Comparison of ENCODE assay signal across 5 cellular contexts in the genomic region with DNA sequence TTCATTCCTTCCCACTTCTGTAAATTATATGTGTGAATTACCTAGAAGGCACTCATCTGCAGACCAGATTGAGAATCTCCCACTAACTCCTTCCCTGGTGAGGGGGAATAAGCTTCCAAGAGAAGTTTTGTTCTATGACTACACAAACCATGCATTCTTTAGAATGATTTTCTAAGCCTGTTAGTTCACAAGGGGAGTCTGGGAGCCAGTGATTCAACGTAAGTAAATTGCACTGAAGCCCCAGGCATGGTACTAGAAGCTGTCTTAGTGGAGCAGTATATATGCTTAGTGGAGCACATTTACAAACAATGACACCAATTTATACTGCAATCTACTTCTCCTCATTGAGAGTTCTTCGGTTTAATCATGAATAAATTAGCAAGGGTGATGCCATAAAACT.
A peak's percentile ranks its signal among the peaks of the same experiment; 100 is the strongest.
DNase-seq lines count a peak whose midpoint lies in the region; FAIRE-seq and TF ChIP-seq lines count a peak whose summit lies in the region.
"Not testable (repeated sequence)": the region's sequence is repeated elsewhere in the genome, so short reads cannot be mapped to it uniquely, and the experiment has no call there.

No MANE protein-coding gene starts in this region.

- H3K4me3 Mint-ChIP-seq in astrocyte (ENCODE audit: unreplicated experiment) = not testable (repeated sequence)

- DNase-seq in RPMI7951 (ENCODE audit: low read depth) = peak; percentile 17
- not testable (repeated sequence) for DNase-seq in astrocyte (ENCODE audit: low read depth); smooth muscle cell (lab: John Stamatoyannopoulos, UW; ENCODE audit: unreplicated experiment)
- DNase-seq in foreskin melanocyte = peak; percentile 32
- peak; percentile 3 for DNase-seq in mesendoderm

- not testable (repeated sequence) for H2AFZ ChIP-seq in astrocyte (ENCODE audit: low read depth, low read length); smooth muscle cell (ENCODE audit: low read depth)

- not testable (repeated sequence) for H2BK5ac ChIP-seq in mesendoderm (ENCODE audit: low read length)

- H2BK120ac ChIP-seq in mesendoderm (ENCODE audit: low read depth, low read length) = not testable (repeated sequence)

- H3K27me3 Mint-ChIP-seq in astrocyte (ENCODE audit: low read depth, unreplicated experiment) = not testable (repeated sequence)

- not testable (repeated sequence) for H2BK15ac ChIP-seq in mesendoderm (replicated peaks; ENCODE audit: low read depth)

- H3K4me3 ChIP-seq in astrocyte (ENCODE audit: insufficient read depth, low read depth, low read length); mesendoderm (ENCODE audit: low read length); smooth muscle cell: not testable (repeated sequence)

- H3K18ac ChIP-seq in mesendoderm (ENCODE audit: low read length) = not testable (repeated sequence)

- WGBS in mesendoderm (ENCODE audit: extremely low coverage, insufficient coverage, low lambda C conversion rate) = no CpG with 5 or more reads among the region's 2 CpGs
- 54% methylated on average over 2 of the region's 2 CpGs for WGBS in smooth muscle cell (ENCODE audit: low lambda C conversion rate)

- H3K36me3 Mint-ChIP-seq in astrocyte (ENCODE audit: low read depth, unreplicated experiment) = not testable (repeated sequence)

- H3K4me2 ChIP-seq in astrocyte (ENCODE audit: low read length); mesendoderm (ENCODE audit: low read length); smooth muscle cell: not testable (repeated sequence)

- H3K9ac ChIP-seq in astrocyte (ENCODE audit: low read length); mesendoderm (ENCODE audit: low read length); smooth muscle cell (ENCODE audit: low read depth): not testable (repeated sequence)

- not testable (repeated sequence) for H3K79me1 ChIP-seq in mesendoderm (ENCODE audit: low read length)

- peaks cover 26% of the 10 kb centered on the region for H3K4me1 Mint-ChIP-seq in astrocyte (ENCODE audit: low read depth, unreplicated experiment)

- H3K79me2 ChIP-seq in astrocyte (ENCODE audit: insufficient read depth, low read length); mesendoderm (ENCODE audit: control insufficient read depth, insufficient read depth, low read length); smooth muscle cell (ENCODE audit: low read depth): not testable (repeated sequence)

- not testable (repeated sequence) for H3K9me3 Mint-ChIP-seq in astrocyte (ENCODE audit: unreplicated experiment)

- H3K36me3 ChIP-seq in astrocyte (ENCODE audit: insufficient read depth, low read length); mesendoderm (ENCODE audit: control insufficient read depth, insufficient read depth, low read length); smooth muscle cell (ENCODE audit: low read depth): not testable (repeated sequence)

- not testable (repeated sequence) for H3K56ac ChIP-seq in mesendoderm (ENCODE audit: low read length)

- H3K27me3 ChIP-seq in astrocyte (ENCODE audit: insufficient read depth, low read length); mesendoderm (ENCODE audit: insufficient read depth, low read length, poor library complexity); smooth muscle cell (ENCODE audit: low read depth): not testable (repeated sequence)

- not testable (repeated sequence) for H3K9me3 ChIP-seq in astrocyte (ENCODE audit: insufficient read depth, low read depth, low read length); smooth muscle cell (replicated peaks; ENCODE audit: low read depth)

- H3K27ac Mint-ChIP-seq in astrocyte (ENCODE audit: unreplicated experiment) = peak overlapping the region; percentile 87

- not testable (repeated sequence) for H3K27ac ChIP-seq in astrocyte (ENCODE audit: low read depth, low read length); mesendoderm (ENCODE audit: low read depth, low read length)
- H3K27ac ChIP-seq in smooth muscle cell (ENCODE audit: low read depth) = peak overlapping the region; percentile 80

- not testable (repeated sequence) for H3K4ac ChIP-seq in mesendoderm (ENCODE audit: low read depth, low read length)

- not testable (repeated sequence) for H4K5ac ChIP-seq in mesendoderm (ENCODE audit: low read length)

- H4K20me1 ChIP-seq in astrocyte (ENCODE audit: insufficient read depth, low read length); smooth muscle cell (ENCODE audit: low read depth): not testable (repeated sequence)

- not testable (repeated sequence) for FAIRE-seq in astrocyte (lab: Jason Lieb, UNC)

- H2AK5ac ChIP-seq in mesendoderm (ENCODE audit: low read length) = not testable (repeated sequence)

- H3K23ac ChIP-seq in mesendoderm (ENCODE audit: low read length) = not testable (repeated sequence)

- H3K4me1 ChIP-seq in astrocyte (ENCODE audit: insufficient read depth, low read length); mesendoderm (ENCODE audit: control insufficient read depth, low read depth, low read length); smooth muscle cell (ENCODE audit: low read depth): not testable (repeated sequence)

- H4K8ac ChIP-seq in mesendoderm (ENCODE audit: low read depth, low read length) = not testable (repeated sequence)

- H3F3A ChIP-seq in smooth muscle cell (ENCODE audit: low read depth) = not testable (repeated sequence)

- not testable (repeated sequence) for TF ChIP-seq CTCF in astrocyte (IDR thresholded peaks at IDR 0.05; ENCODE audit: insufficient read depth, low read depth, low read length); smooth muscle cell (IDR thresholded peaks at IDR 0.05; ENCODE audit: borderline replicate concordance, insufficient read depth, poor library complexity, severe bottlenecking)
